ENCODE assay signal across 26 cellular contexts in the genomic region with DNA sequence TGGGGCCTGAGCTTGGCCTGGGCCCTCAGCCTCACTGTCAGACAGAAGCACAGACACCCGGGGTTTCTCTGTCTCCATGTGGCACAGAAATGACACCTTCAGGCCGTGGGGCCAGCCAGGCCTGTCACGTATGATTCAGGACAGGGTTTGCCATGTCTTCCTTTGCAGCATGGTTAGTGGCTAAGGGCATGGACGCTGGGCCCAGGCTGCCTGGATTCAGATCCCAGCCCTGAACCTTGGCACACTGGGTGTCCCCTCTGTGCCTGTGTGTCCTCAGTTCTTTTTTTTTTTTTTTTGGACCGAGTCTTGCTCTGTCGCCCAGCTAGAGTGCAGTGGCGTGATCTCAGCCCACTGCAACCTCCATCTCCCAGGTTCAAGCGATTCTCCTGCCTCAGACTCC.
"Had no signal": no experiment of that assay in that cellular context is flagged by ENCODE, and none has a peak within 500 bp of the region (broad histone marks: within the 10 kb centered on the region; RNA-seq: fewer than 3 reads in every experiment).

No MANE protein-coding gene starts in this region.

- H3K4me1 ChIP-seq: adrenal gland had no signal

- ATAC-seq: activated CD4-positive, CD25-positive, alpha-beta regulatory T cell treated with anti-CD3 and anti-CD28 coated beads, Interleukin-2, amount 50 U/mL, for 24 hours; esophagus mucosa; left lung; natural killer cell had no signal

- H3K9me3 ChIP-seq: adrenal gland, left lung, thoracic aorta, upper lobe of left lung had no signal

- H3K27me3 ChIP-seq: adrenal gland, left lung, upper lobe of left lung had no signal

- H3K4me3 ChIP-seq: adrenal gland, left lung, lung, smooth muscle cell, thoracic aorta, upper lobe of left lung had no signal

- H3K36me3 Mint-ChIP-seq: activated naive CD8-positive, alpha-beta T cell treated with anti-CD3 and anti-CD28 coated beads for 36 hours; brain; natural killer cell had no signal

- DNase-seq: activated CD4-positive, alpha-beta T cell treated with anti-CD3 and anti-CD28 coated beads for 48 hours; activated CD4-positive, alpha-beta T cell treated with anti-CD3 and anti-CD28 coated beads, Interleukin-2, amount 50 U/mL, for 48 hours; activated CD8-positive, alpha-beta memory T cell treated with anti-CD3 and anti-CD28 coated beads for 24 hours; activated effector memory CD4-positive, alpha-beta T cell treated with Interleukin-2 at 50 U/mL for 16 hours; activated naive CD4-positive, alpha-beta T cell treated with Interleukin-2 at 50 U/mL for 16 hours; activated naive CD8-positive, alpha-beta T cell treated with anti-CD3 and anti-CD28 coated beads for 36 hours; adrenal gland; aorta; cortex of kidney; foreskin melanocyte; left lung; mesendoderm; natural killer cell; stimulated activated CD4-positive, alpha-beta T cell treated with anti-CD3 and anti-CD28 coated beads, Interleukin-15, amount 100 ng/mL, for 24 hours; stimulated activated naive CD4-positive, alpha-beta T cell; SW 1271; T-helper 9 cell; upper lobe of left lung; WERI-Rb-1 had no signal

- H3K9me3 Mint-ChIP-seq: activated naive CD8-positive, alpha-beta T cell treated with anti-CD3 and anti-CD28 coated beads for 36 hours; brain; natural killer cell; T-helper 1 cell treated with Interleukin-12 subunit alpha and Interleukin-12 subunit beta and Interleukin-4 antibody, amounts not matched to agents 30 μg/mL and 1 μg/mL, for 36 hours had no signal

- H3K4me2 ChIP-seq: smooth muscle cell had no signal

- H3K27ac ChIP-seq: adrenal gland, left lung, upper lobe of left lung, WERI-Rb-1 had no signal

- H3K27ac Mint-ChIP-seq: activated naive CD8-positive, alpha-beta T cell treated with anti-CD3 and anti-CD28 coated beads for 36 hours; brain; natural killer cell; T-helper 1 cell treated with Interleukin-12 subunit alpha and Interleukin-12 subunit beta and Interleukin-4 antibody, amounts not matched to agents 30 μg/mL and 1 μg/mL, for 36 hours had no signal
